32 cellular contexts compared by ENCODE assay signal in the genomic region with DNA sequence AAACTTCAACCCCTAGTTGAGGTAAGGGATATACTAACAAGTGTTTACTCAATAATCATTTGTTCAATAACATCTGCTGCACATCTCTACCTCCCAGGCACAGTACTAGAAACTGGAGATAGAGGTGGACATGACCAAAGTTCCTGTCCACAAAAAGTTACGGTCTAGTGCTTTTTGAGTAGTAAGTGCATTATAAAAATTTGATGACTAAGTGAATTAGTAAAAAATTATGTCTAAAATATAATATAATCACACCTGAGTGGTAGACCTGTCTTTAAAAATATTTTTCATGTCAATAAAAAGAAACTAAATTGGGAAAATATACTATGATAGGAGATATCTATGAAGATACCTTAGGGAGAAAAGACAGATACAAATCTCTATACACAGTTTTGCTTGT.
"Had no signal": no experiment of that assay in that cellular context is flagged by ENCODE, and none has a peak within 500 bp of the region (broad histone marks: within the 10 kb centered on the region; RNA-seq: fewer than 3 reads in every experiment).

No MANE protein-coding gene starts in this region.

- H3K4me3 ChIP-seq: adrenal gland, ascending aorta, body of pancreas, breast epithelium, cardiac muscle cell had no signal

- ATAC-seq: activated naive CD4-positive, alpha-beta T cell treated with anti-CD3 and anti-CD28 coated beads, Interleukin-2, amount 50 U/mL, for 72 hours; activated naive CD8-positive, alpha-beta T cell treated with anti-CD3 and anti-CD28 coated beads, Interleukin-2, amount 50 U/mL, for 24 hours; activated T-cell treated with anti-CD3 and anti-CD28 coated beads, Interleukin-2, amount 50 U/mL, for 4 hours; activated T-cell treated with anti-CD3 and anti-CD28 coated beads, Interleukin-2, amount 50 U/mL, for 72 hours; activated T-helper 17 cell treated with anti-CD3 and anti-CD28 coated beads, Interleukin-2, amount 50 U/mL, for 72 hours; body of pancreas had no signal

- H3K4me1 ChIP-seq: adrenal gland, ascending aorta, body of pancreas, breast epithelium had no signal

- H3K27ac ChIP-seq: adrenal gland, ascending aorta, body of pancreas, brain microvascular endothelial cell, breast epithelium, cardiac muscle cell had no signal

- H3K36me3 ChIP-seq: adrenal gland, ascending aorta, brain microvascular endothelial cell, breast epithelium, cardiac muscle cell had no signal

- FAIRE-seq: astrocyte, bronchial epithelial cell, colon had no signal

- DNase-seq: activated effector memory CD4-positive, alpha-beta T cell treated with anti-CD3 and anti-CD28 coated beads, Interleukin-2, amount 50 U/mL, for 16 hours; activated effector memory CD4-positive, alpha-beta T cell treated with Interleukin-2 at 50 U/mL for 16 hours; activated gamma-delta T cell; activated gamma-delta T cell treated with Interleukin-2 at 50 U/mL for 16 hours; activated naive CD4-positive, alpha-beta T cell; activated naive CD4-positive, alpha-beta T cell treated with anti-CD3 and anti-CD28 coated beads for 36 hours; activated naive CD4-positive, alpha-beta T cell treated with anti-CD3 and anti-CD28 coated beads, Interleukin-2, amount 10 ng/mL, durations not matched to agents 7 days and 5 days; activated naive CD4-positive, alpha-beta T cell treated with anti-CD3 and anti-CD28 coated beads, Interleukin-2, amount 50 U/mL, for 16 hours; activated naive CD4-positive, alpha-beta T cell treated with Interleukin-2 at 50 U/mL for 16 hours; activated naive CD8-positive, alpha-beta T cell treated with anti-CD3 and anti-CD28 coated beads for 36 hours; activated naive CD8-positive, alpha-beta T cell treated with anti-CD3 and anti-CD28 coated beads, Interleukin-2, amount 10 ng/mL, durations not matched to agents 7 days and 5 days; activated naive CD8-positive, alpha-beta T cell treated with anti-CD3 and anti-CD28 coated beads, Interleukin-2, amount 50 U/mL, for 24 hours; activated T-cell treated with anti-CD3 and anti-CD28 coated beads, Interleukin-2, amount 50 U/mL, for 4 hours; activated T-cell treated with anti-CD3 and anti-CD28 coated beads, Interleukin-2, amount 50 U/mL, for 48 hours; activated T-cell treated with anti-CD3 and anti-CD28 coated beads, Interleukin-2, amount 50 U/mL, for 72 hours; adrenal gland; amniotic stem cell; amygdala; anterior cingulate cortex; aorta; body of pancreas; brain microvascular endothelial cell; central memory CD4-positive, alpha-beta T cell; cerebellar nuclear complex had no signal

- H3K27me3 ChIP-seq: adrenal gland, ascending aorta, body of pancreas, brain microvascular endothelial cell, breast epithelium, cardiac muscle cell had no signal

- H3K9me3 ChIP-seq: adrenal gland, ascending aorta, body of pancreas, breast epithelium had no signal
